ENCODE assay signal across 7 cellular contexts in genomic region chr16:31338166-31338685, GRCh38. TPM values are rescaled to one million over a fixed set of nuclear protein-coding genes. Genes with fewer than 3 reads are reported as not detected.
"Had no signal": no experiment of that assay in that cellular context is flagged by ENCODE, and none has a peak within 500 bp of the region (broad histone marks: within the 10 kb centered on the region; RNA-seq: fewer than 3 reads in every experiment).

No MANE protein-coding gene starts in this region.

RNA-seq across cellular contexts. Expression of gene ITGAX, which starts 16.8 kb away (rescaled TPM):
- polyA plus RNA-seq: cardiac muscle cell had no signal

RNA-seq across cellular contexts. Expression of gene ITGAD, which starts 54.9 kb away (rescaled TPM):
- total RNA-seq: activated CD4-positive, alpha-beta memory T cell treated with anti-CD3 and anti-CD28 coated beads for 36 hours; activated naive CD4-positive, alpha-beta T cell treated with anti-CD3 and anti-CD28 coated beads for 36 hours; activated T-helper 17 cell treated with anti-CD3 and anti-CD28 coated beads, Interleukin-2, amount 50 U/mL, for 72 hours; ascending aorta; cardiac muscle cell; Right ventricle myocardium superior; T-helper 1 cell treated with Interleukin-12 subunit alpha and Interleukin-12 subunit beta and Interleukin-4 antibody, amounts not matched to agents 30 ng/mL and 1 ng/mL, for 36 hours had no signal
- polyA plus RNA-seq: cardiac muscle cell had no signal
